3 cellular contexts compared by ENCODE assay signal in genomic region chr3:147604136-147604535, GRCh38.
"Had no signal": no experiment of that assay in that cellular context is flagged by ENCODE, and none has a peak within 500 bp of the region (broad histone marks: within the 10 kb centered on the region; RNA-seq: fewer than 3 reads in every experiment).

No MANE protein-coding gene starts in this region.

- H3K27ac Mint-ChIP-seq: IgD-negative memory B cell had no signal

- H3K4me3 Mint-ChIP-seq: IgD-negative memory B cell had no signal

- H3K27me3 Mint-ChIP-seq: IgD-negative memory B cell had no signal

- H3K36me3 Mint-ChIP-seq: IgD-negative memory B cell had no signal

- H3K4me1 Mint-ChIP-seq: IgD-negative memory B cell had no signal

- DNase-seq: IMR-90, KBM-7 had no signal
